ENCODE assay signal across 1 cellular context in the genomic region with DNA sequence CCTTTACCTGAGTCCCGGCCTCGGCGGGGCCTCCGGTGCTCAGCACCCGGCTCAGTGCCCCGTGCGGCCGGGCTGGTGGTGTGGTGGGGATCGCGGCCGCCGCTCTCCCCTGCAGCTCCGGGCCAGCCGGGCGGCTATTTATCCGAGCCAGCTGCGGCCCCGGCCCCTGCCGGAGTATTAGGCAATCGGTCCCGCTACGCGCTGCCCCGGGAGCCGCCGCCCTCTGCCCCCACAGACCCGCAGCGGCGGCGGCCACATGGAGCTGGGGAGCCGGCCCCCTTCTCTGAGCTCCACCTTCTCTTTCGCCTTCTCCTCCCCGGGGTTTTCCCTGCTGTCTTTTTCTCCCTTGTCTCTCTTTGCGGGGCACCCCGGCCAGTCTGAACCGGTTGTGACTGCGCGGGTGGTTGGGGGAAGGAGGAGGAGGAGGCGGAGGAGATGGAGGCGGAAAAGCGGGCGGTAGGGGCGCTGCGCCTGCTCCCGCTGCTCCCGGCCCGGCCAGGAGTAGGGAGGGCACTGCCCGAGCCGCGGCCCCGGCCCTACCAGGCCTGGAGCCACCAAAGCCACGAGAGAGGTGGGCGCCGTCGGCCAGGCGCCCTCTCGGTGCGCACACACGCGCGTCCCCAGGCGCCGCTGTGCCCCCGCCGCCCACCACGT.
TF ChIP-seq lines count a peak whose summit lies in the region.

A gene with protein sequence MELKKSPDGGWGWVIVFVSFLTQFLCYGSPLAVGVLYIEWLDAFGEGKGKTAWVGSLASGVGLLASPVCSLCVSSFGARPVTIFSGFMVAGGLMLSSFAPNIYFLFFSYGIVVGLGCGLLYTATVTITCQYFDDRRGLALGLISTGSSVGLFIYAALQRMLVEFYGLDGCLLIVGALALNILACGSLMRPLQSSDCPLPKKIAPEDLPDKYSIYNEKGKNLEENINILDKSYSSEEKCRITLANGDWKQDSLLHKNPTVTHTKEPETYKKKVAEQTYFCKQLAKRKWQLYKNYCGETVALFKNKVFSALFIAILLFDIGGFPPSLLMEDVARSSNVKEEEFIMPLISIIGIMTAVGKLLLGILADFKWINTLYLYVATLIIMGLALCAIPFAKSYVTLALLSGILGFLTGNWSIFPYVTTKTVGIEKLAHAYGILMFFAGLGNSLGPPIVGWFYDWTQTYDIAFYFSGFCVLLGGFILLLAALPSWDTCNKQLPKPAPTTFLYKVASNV (minus strand): TSS at position 379 of the 654 bp plus-strand sequence. CDS start 25,559 bp downstream, outside the sequence.

TF ChIP-seq in WTC11, 78 proteins besides CTCF, POLR2A, EP300 and RAD21 (continued from another document):
- TF ChIP-seq, protein P1, sequence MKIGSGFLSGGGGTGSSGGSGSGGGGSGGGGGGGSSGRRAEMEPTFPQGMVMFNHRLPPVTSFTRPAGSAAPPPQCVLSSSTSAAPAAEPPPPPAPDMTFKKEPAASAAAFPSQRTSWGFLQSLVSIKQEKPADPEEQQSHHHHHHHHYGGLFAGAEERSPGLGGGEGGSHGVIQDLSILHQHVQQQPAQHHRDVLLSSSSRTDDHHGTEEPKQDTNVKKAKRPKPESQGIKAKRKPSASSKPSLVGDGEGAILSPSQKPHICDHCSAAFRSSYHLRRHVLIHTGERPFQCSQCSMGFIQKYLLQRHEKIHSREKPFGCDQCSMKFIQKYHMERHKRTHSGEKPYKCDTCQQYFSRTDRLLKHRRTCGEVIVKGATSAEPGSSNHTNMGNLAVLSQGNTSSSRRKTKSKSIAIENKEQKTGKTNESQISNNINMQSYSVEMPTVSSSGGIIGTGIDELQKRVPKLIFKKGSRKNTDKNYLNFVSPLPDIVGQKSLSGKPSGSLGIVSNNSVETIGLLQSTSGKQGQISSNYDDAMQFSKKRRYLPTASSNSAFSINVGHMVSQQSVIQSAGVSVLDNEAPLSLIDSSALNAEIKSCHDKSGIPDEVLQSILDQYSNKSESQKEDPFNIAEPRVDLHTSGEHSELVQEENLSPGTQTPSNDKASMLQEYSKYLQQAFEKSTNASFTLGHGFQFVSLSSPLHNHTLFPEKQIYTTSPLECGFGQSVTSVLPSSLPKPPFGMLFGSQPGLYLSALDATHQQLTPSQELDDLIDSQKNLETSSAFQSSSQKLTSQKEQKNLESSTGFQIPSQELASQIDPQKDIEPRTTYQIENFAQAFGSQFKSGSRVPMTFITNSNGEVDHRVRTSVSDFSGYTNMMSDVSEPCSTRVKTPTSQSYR (CRISPR knock-in tag; IDR thresholded peaks at IDR 0.05), result no peak
- TF ChIP-seq FOXJ3 (CRISPR knock-in tag; IDR thresholded peaks at IDR 0.05; ENCODE audit: borderline replicate concordance), result no peak
- TF ChIP-seq, protein P2, sequence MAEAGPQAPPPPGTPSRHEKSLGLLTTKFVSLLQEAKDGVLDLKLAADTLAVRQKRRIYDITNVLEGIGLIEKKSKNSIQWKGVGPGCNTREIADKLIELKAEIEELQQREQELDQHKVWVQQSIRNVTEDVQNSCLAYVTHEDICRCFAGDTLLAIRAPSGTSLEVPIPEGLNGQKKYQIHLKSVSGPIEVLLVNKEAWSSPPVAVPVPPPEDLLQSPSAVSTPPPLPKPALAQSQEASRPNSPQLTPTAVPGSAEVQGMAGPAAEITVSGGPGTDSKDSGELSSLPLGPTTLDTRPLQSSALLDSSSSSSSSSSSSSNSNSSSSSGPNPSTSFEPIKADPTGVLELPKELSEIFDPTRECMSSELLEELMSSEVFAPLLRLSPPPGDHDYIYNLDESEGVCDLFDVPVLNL (CRISPR knock-in tag; IDR thresholded peaks at IDR 0.05; ENCODE audit: borderline replicate concordance, low read depth), result no peak; the same call in 1 of the 2 replicates
- TF ChIP-seq ZNF121 (CRISPR knock-in tag; IDR thresholded peaks at IDR 0.05), result no peak
- TF ChIP-seq GRHL2 (CRISPR knock-in tag; IDR thresholded peaks at IDR 0.05; ENCODE audit: insufficient replicate concordance, severe bottlenecking), result no peak
- TF ChIP-seq, protein P3, sequence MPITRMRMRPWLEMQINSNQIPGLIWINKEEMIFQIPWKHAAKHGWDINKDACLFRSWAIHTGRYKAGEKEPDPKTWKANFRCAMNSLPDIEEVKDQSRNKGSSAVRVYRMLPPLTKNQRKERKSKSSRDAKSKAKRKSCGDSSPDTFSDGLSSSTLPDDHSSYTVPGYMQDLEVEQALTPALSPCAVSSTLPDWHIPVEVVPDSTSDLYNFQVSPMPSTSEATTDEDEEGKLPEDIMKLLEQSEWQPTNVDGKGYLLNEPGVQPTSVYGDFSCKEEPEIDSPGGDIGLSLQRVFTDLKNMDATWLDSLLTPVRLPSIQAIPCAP (CRISPR knock-in tag; IDR thresholded peaks at IDR 0.05), result no peak
- TF ChIP-seq, protein P4, sequence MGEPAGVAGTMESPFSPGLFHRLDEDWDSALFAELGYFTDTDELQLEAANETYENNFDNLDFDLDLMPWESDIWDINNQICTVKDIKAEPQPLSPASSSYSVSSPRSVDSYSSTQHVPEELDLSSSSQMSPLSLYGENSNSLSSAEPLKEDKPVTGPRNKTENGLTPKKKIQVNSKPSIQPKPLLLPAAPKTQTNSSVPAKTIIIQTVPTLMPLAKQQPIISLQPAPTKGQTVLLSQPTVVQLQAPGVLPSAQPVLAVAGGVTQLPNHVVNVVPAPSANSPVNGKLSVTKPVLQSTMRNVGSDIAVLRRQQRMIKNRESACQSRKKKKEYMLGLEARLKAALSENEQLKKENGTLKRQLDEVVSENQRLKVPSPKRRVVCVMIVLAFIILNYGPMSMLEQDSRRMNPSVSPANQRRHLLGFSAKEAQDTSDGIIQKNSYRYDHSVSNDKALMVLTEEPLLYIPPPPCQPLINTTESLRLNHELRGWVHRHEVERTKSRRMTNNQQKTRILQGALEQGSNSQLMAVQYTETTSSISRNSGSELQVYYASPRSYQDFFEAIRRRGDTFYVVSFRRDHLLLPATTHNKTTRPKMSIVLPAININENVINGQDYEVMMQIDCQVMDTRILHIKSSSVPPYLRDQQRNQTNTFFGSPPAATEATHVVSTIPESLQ (CRISPR knock-in tag; IDR thresholded peaks at IDR 0.05), result no peak
- TF ChIP-seq ZNF416 (CRISPR knock-in tag; IDR thresholded peaks at IDR 0.05), result 0 out of 2 replicates have a peak, but pooled peaks have one; percentile 39
- TF ChIP-seq ESRRA (CRISPR knock-in tag; IDR thresholded peaks at IDR 0.05; ENCODE audit: borderline replicate concordance), result no peak
- TF ChIP-seq, protein P5, sequence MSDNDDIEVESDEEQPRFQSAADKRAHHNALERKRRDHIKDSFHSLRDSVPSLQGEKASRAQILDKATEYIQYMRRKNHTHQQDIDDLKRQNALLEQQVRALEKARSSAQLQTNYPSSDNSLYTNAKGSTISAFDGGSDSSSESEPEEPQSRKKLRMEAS (CRISPR knock-in tag; IDR thresholded peaks at IDR 0.05), result peak; percentile 88
- TF ChIP-seq, protein P6, sequence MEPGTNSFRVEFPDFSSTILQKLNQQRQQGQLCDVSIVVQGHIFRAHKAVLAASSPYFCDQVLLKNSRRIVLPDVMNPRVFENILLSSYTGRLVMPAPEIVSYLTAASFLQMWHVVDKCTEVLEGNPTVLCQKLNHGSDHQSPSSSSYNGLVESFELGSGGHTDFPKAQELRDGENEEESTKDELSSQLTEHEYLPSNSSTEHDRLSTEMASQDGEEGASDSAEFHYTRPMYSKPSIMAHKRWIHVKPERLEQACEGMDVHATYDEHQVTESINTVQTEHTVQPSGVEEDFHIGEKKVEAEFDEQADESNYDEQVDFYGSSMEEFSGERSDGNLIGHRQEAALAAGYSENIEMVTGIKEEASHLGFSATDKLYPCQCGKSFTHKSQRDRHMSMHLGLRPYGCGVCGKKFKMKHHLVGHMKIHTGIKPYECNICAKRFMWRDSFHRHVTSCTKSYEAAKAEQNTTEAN (CRISPR knock-in tag; IDR thresholded peaks at IDR 0.05), result no peak
